ENCODE assay signal across 13 cellular contexts in the genomic region with DNA sequence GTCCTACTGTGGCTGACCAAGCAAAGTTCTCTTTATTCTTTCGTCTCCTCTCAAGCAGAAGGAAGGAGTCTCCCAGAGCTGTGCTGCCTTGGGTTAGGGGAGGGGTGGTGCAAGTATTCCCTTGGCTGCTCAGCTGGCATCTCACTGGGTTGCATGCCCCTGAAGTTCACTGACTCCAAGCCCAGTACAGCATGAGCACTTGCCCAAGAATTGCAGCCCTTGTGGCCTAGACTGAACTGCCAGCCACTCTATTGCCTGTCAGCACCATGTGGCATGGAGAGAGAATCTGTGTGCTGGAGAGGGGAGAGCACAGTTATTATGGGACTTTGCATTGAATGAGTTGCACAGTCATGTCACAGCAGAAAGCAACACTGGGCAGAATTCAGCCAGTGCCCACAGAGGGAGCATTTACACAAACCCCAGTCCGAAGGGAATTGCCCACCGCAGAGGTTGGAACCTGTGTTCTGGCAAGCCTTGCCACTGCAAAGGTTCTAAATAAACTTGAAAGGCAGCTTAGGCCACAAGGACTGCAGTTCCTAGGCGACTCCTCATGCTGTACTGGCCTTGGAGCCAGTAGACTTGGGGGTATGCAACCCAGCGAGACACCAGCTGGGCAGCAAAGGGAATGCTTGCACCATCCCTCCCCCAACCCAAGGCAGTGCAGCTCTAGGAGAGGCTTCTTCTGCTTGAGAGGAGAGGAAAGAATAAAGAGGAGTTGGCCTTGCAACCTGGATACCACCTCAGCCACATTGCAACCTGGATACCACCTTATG. TPM values are rescaled to one million over a fixed set of nuclear protein-coding genes. Genes with fewer than 3 reads are reported as not detected.
DNase-seq lines count a peak whose midpoint lies in the region; ATAC-seq and TF ChIP-seq lines count a peak whose summit lies in the region.
"Had no signal": no experiment of that assay in that cellular context is flagged by ENCODE, and none has a peak within 500 bp of the region (broad histone marks: within the 10 kb centered on the region; RNA-seq: fewer than 3 reads in every experiment).

No MANE protein-coding gene starts in this region.

- no peak for TF ChIP-seq CTCF in heart right ventricle (IDR thresholded peaks at IDR 0.05)
- no peak for TF ChIP-seq CTCF in thyroid gland (IDR thresholded peaks at IDR 0.05)
- TF ChIP-seq CTCF in omental fat pad (IDR thresholded peaks at IDR 0.05) = no peak
- no peak for TF ChIP-seq CTCF in GM20000 (IDR thresholded peaks at IDR 0.05; ENCODE audit: extremely low read depth, missing control alignments)

- peak; percentile 94 for ATAC-seq in Right ventricle myocardium inferior
- ATAC-seq in heart right ventricle = peak in 7 of 8 donors; percentile 38 to 97 (median 78)
- no peak for ATAC-seq in omental fat pad (ENCODE audit: low FRiP score)
- ATAC-seq in GM21619 (IDR thresholded peaks at IDR 0.05; ENCODE audit: unreplicated experiment) = no peak
- ATAC-seq: CD8-positive, alpha-beta T cell; GM23338 had no signal

- H3K36me3 ChIP-seq in heart right ventricle (peaks cover 0 to 3% (median 0%) of the 10 kb centered on the region in 9 donors), thyroid gland (no peaks in the 10 kb centered on the region)

- peaks cover 0 to 30% (median 0%) of the 10 kb centered on the region in 11 donors for H3K9me3 ChIP-seq in heart right ventricle
- no peaks in the 10 kb centered on the region for H3K9me3 ChIP-seq in thyroid gland
- H3K9me3 ChIP-seq: Caco-2 had no signal

- H3K4me3 ChIP-seq in heart right ventricle (no peak overlapping the region), thyroid gland (replicated peaks in 1 of 3) (no peak overlapping the region)
- H3K4me3 ChIP-seq: GM23338 had no signal

- intact Hi-C loops in Right ventricle myocardium inferior (cut with DNase I) = no loop called here
- intact Hi-C loops in cardiac septum (cut with DNase I) = no loop called here
- intact Hi-C loops in heart right ventricle (cut with DNase I) = no loop called here
- intact Hi-C loops in thyroid gland (cut with DNase I) = no loop called here

- H3K4me1 ChIP-seq in heart right ventricle (peaks cover 0 to 8% (median 0%) of the 10 kb centered on the region in 9 donors), thyroid gland (no peaks in the 10 kb centered on the region)
- H3K4me1 ChIP-seq: Caco-2 had no signal

- no peak for DNase-seq in Right ventricle myocardium inferior (ENCODE audit: missing footprints)
- no peak for DNase-seq in cardiac septum (ENCODE audit: low spot score)
- no peak for DNase-seq in heart right ventricle
- peak; percentile 39 for DNase-seq in myocyte (ENCODE audit: low read depth)
- DNase-seq in thyroid gland = peak; percentile 8 to 41
- no peak for DNase-seq in omental fat pad (ENCODE audit: low spot score)
- DNase-seq in GM20000 (ENCODE audit: low spot score) = no peak
- DNase-seq: Caco-2; CD8-positive, alpha-beta T cell; H7 had no signal

- H3K27ac ChIP-seq in heart right ventricle (no peak overlapping the region), thyroid gland (no peak overlapping the region)
- H3K27ac ChIP-seq: 22Rv1 had no signal

- H3K27me3 ChIP-seq in heart right ventricle (no peaks in the 10 kb centered on the region), thyroid gland (no peaks in the 10 kb centered on the region)

- no peak for TF ChIP-seq POLR2A in thyroid gland (IDR thresholded peaks at IDR 0.05)

- 95 to 97% methylated on average over 5 of the region's 5 CpGs for WGBS in heart right ventricle, 2 donors
- WGBS in thyroid gland, 2 donors = 84 to 97% methylated on average over 4 to 5 of the region's 5 CpGs

RNA-seq across cellular contexts. Expression of a gene that starts 28.8 kb away (rescaled TPM):
- total RNA-seq in Right ventricle myocardium inferior (37.1 TPM), cardiac septum (41.2 TPM), heart right ventricle (10 to 100 TPM; 33.0 to 40.8 (median 37.5) TPM), myocyte (82.4 and 97.3 TPM in 2 replicates), thyroid gland (10 to 100 TPM; 31.2 to 47.4 (median 34.1) TPM), omental fat pad (10 to 100 TPM; 21.4 to 31.9 (median 27.7) TPM)
- 10 to 100 TPM in 1 of 2 donors, 1 to 10 TPM in 1; 4.0 to 14.8 TPM for polyA plus RNA-seq in heart right ventricle
- polyA plus RNA-seq in myocyte (2012) = 43.6 TPM

Comparison
In these comparisons a context has a peak if more than half of its experiments do, and no peak if none do; other contexts are left out.
1. ATAC-seq: peak in Right ventricle myocardium inferior (single experiment) and heart right ventricle (7 of 8); none in omental fat pad (single experiment) and GM21619 (single experiment).
2. DNase-seq: peak in myocyte (single experiment) and thyroid gland (2 of 2); none in Right ventricle myocardium inferior (single experiment), cardiac septum (single experiment), heart right ventricle (0 of 2), omental fat pad (single experiment) and GM20000 (single experiment).